1 cellular context compared by ENCODE assay signal in the genomic region with DNA sequence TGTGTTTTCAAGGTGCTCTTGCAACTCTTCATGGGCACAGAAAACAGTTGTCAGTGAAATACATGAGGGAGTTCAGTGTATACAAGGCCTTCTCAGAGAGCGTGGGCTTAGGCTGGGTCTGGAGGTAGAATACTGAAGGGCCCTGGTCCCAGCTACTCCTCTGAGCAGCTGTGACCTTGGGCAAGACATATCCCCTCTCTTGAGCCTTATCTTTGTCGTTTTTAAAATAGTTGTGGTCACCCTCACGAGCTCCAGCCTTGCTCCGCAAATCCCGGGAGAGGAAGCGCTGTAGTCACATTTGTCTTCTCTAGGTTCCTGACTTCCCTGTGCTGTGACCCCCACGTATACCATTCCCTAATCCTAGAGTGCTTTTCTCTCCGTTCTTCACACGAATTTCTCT.
TF ChIP-seq lines count a peak whose summit lies in the region.

No MANE protein-coding gene starts in this region.

TF ChIP-seq in IMR-90, 13 proteins besides CTCF, POLR2A, EP300 and RAD21:
- TF ChIP-seq SMC3 (IDR thresholded peaks at IDR 0.05; ENCODE audit: low read depth, low read length) (no peak), MAFK (IDR thresholded peaks at IDR 0.05; ENCODE audit: low read depth, low read length) (no peak), MAZ (IDR thresholded peaks at IDR 0.05; ENCODE audit: borderline replicate concordance, low read depth, low read length) (no peak), CHD1 (IDR thresholded peaks at IDR 0.05; ENCODE audit: low read depth, low read length) (no peak), CEBPB (IDR thresholded peaks at IDR 0.05; ENCODE audit: low read depth, low read length) (no peak), NFE2L2 (IDR thresholded peaks at IDR 0.05; ENCODE audit: low read depth, low read length) (no peak), RFX5 (IDR thresholded peaks at IDR 0.05; ENCODE audit: low read depth, low read length) (no peak), FOS (IDR thresholded peaks at IDR 0.05; ENCODE audit: low read depth, low read length) (no peak), MXI1 (IDR thresholded peaks at IDR 0.05; ENCODE audit: borderline replicate concordance, low read depth, low read length) (no peak), RCOR1 (IDR thresholded peaks at IDR 0.05; ENCODE audit: insufficient replicate concordance, low read length) (no peak), BHLHE40 (IDR thresholded peaks at IDR 0.05; ENCODE audit: low read depth, low read length) (no peak)
- TF ChIP-seq, protein P1, sequence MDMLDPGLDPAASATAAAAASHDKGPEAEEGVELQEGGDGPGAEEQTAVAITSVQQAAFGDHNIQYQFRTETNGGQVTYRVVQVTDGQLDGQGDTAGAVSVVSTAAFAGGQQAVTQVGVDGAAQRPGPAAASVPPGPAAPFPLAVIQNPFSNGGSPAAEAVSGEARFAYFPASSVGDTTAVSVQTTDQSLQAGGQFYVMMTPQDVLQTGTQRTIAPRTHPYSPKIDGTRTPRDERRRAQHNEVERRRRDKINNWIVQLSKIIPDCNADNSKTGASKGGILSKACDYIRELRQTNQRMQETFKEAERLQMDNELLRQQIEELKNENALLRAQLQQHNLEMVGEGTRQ (IDR thresholded peaks at IDR 0.05; ENCODE audit: low read depth, low read length), result no peak
- TF ChIP-seq, protein P2, sequence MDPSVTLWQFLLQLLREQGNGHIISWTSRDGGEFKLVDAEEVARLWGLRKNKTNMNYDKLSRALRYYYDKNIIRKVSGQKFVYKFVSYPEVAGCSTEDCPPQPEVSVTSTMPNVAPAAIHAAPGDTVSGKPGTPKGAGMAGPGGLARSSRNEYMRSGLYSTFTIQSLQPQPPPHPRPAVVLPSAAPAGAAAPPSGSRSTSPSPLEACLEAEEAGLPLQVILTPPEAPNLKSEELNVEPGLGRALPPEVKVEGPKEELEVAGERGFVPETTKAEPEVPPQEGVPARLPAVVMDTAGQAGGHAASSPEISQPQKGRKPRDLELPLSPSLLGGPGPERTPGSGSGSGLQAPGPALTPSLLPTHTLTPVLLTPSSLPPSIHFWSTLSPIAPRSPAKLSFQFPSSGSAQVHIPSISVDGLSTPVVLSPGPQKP (IDR thresholded peaks at IDR 0.05; ENCODE audit: borderline replicate concordance, low read depth, low read length), result no peak
